ENCODE assay signal across 1 cellular context in the genomic region with DNA sequence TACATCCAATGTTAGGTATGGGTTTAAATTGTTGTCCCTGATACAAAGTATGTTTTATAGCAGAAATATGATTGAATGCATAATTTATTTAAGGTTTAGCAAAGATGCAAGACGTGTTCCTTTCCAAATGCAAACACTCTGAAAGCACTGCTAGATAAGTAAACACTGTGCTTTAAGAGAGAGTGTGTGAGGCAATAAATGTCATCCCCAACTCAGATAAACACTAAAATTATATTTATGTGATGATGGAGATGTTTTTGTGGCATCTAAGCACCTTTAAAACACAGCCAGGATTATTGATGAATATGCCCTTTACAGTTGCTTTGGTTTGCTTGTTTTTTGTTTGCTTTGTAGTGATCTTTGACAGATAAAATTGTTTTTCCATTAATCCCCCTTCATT.
A peak's percentile ranks its signal among the peaks of the same experiment; 100 is the strongest.
TF ChIP-seq lines count a peak whose summit lies in the region.

No MANE protein-coding gene starts in this region.

TF ChIP-seq in HEK293, 187 proteins besides CTCF, POLR2A, EP300 and RAD21 (continued from another document and continues in another):
- TF ChIP-seq, protein P1, sequence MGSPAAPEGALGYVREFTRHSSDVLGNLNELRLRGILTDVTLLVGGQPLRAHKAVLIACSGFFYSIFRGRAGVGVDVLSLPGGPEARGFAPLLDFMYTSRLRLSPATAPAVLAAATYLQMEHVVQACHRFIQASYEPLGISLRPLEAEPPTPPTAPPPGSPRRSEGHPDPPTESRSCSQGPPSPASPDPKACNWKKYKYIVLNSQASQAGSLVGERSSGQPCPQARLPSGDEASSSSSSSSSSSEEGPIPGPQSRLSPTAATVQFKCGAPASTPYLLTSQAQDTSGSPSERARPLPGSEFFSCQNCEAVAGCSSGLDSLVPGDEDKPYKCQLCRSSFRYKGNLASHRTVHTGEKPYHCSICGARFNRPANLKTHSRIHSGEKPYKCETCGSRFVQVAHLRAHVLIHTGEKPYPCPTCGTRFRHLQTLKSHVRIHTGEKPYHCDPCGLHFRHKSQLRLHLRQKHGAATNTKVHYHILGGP (tag by site-specific recombination; IDR thresholded peaks at IDR 0.05), result peak; percentile 54
- TF ChIP-seq ZNF629 (tag by site-specific recombination; IDR thresholded peaks at IDR 0.05) (no peak), ZFP41 (tag by site-specific recombination; IDR thresholded peaks at IDR 0.05; ENCODE audit: borderline replicate concordance) (no peak), ZNF473 (tag by site-specific recombination; IDR thresholded peaks at IDR 0.05) (no peak), ZNF777 (tag by site-specific recombination; IDR thresholded peaks at IDR 0.05; ENCODE audit: borderline replicate concordance) (no peak), ZNF548 (tag by site-specific recombination; IDR thresholded peaks at IDR 0.05) (no peak), ZNF501 (tag by site-specific recombination; IDR thresholded peaks at IDR 0.05) (no peak), ZNF549 (tag by site-specific recombination; IDR thresholded peaks at IDR 0.05) (no peak), ZNF302 (tag by site-specific recombination; IDR thresholded peaks at IDR 0.05; ENCODE audit: low read depth) (no peak), ZNF274 (IDR thresholded peaks at IDR 0.05; ENCODE audit: low read length) (no peak), ZNF274 (tag by site-specific recombination; IDR thresholded peaks at IDR 0.05; ENCODE audit: borderline replicate concordance) (no peak), MZF1 (tag by site-specific recombination; IDR thresholded peaks at IDR 0.05; ENCODE audit: borderline replicate concordance) (peak; percentile 85; the same call in 1 of the 2 replicates), KLF16 (tag by site-specific recombination; IDR thresholded peaks at IDR 0.05) (no peak), IKZF3 (tag by site-specific recombination; IDR thresholded peaks at IDR 0.05) (0 out of 2 replicates have a peak, but pooled peaks have one; percentile 11), TRIM28 (IDR thresholded peaks at IDR 0.05; ENCODE audit: borderline replicate concordance, low read length) (peak; percentile 79), KLF7 (tag by site-specific recombination; IDR thresholded peaks at IDR 0.05; ENCODE audit: borderline replicate concordance) (no peak), ZNF560 (tag by site-specific recombination; IDR thresholded peaks at IDR 0.05; ENCODE audit: borderline replicate concordance) (no peak), ZNF426 (tag by site-specific recombination; IDR thresholded peaks at IDR 0.05) (no peak), ZNF596 (tag by site-specific recombination; IDR thresholded peaks at IDR 0.05) (no peak), ZNF391 (tag by site-specific recombination; IDR thresholded peaks at IDR 0.05; ENCODE audit: borderline replicate concordance, low read depth) (no peak), ZNF341 (tag by site-specific recombination; IDR thresholded peaks at IDR 0.05; ENCODE audit: low read depth) (no peak), ZNF155 (tag by site-specific recombination; IDR thresholded peaks at IDR 0.05) (no peak), ZNF16 (tag by site-specific recombination; IDR thresholded peaks at IDR 0.05; ENCODE audit: low read depth) (no peak), ZNF416 (tag by site-specific recombination; IDR thresholded peaks at IDR 0.05) (no peak), ZNF354C (tag by site-specific recombination; IDR thresholded peaks at IDR 0.05; ENCODE audit: borderline replicate concordance, low read depth) (no peak), SP2 (tag by site-specific recombination; IDR thresholded peaks at IDR 0.05) (no peak), ZNF184 (tag by site-specific recombination; IDR thresholded peaks at IDR 0.05) (no peak), ZNF623 (tag by site-specific recombination; IDR thresholded peaks at IDR 0.05) (no peak), ZNF2 (tag by site-specific recombination; IDR thresholded peaks at IDR 0.05) (no peak), TCF7L2 (IDR thresholded peaks at IDR 0.05; ENCODE audit: borderline replicate concordance, low read depth, low read length) (peak; percentile 78), YY1 (tag by site-specific recombination; IDR thresholded peaks at IDR 0.05) (no peak), ZNF600 (tag by site-specific recombination; IDR thresholded peaks at IDR 0.05) (no peak), ZNF132 (tag by site-specific recombination; IDR thresholded peaks at IDR 0.05; ENCODE audit: borderline replicate concordance) (no peak), KLF10 (tag by site-specific recombination; IDR thresholded peaks at IDR 0.05) (no peak), ZNF514 (tag by site-specific recombination; IDR thresholded peaks at IDR 0.05) (no peak), ZSCAN30 (tag by site-specific recombination; IDR thresholded peaks at IDR 0.05) (no peak)
- TF ChIP-seq, protein P2, sequence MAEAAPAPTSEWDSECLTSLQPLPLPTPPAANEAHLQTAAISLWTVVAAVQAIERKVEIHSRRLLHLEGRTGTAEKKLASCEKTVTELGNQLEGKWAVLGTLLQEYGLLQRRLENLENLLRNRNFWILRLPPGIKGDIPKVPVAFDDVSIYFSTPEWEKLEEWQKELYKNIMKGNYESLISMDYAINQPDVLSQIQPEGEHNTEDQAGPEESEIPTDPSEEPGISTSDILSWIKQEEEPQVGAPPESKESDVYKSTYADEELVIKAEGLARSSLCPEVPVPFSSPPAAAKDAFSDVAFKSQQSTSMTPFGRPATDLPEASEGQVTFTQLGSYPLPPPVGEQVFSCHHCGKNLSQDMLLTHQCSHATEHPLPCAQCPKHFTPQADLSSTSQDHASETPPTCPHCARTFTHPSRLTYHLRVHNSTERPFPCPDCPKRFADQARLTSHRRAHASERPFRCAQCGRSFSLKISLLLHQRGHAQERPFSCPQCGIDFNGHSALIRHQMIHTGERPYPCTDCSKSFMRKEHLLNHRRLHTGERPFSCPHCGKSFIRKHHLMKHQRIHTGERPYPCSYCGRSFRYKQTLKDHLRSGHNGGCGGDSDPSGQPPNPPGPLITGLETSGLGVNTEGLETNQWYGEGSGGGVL (tag by site-specific recombination; IDR thresholded peaks at IDR 0.05), result no peak
- TF ChIP-seq, protein P3, sequence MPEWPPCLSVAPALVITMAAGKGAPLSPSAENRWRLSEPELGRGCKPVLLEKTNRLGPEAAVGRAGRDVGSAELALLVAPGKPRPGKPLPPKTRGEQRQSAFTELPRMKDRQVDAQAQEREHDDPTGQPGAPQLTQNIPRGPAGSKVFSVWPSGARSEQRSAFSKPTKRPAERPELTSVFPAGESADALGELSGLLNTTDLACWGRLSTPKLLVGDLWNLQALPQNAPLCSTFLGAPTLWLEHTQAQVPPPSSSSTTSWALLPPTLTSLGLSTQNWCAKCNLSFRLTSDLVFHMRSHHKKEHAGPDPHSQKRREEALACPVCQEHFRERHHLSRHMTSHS (tag by site-specific recombination; IDR thresholded peaks at IDR 0.05), result no peak
- TF ChIP-seq, protein P4, sequence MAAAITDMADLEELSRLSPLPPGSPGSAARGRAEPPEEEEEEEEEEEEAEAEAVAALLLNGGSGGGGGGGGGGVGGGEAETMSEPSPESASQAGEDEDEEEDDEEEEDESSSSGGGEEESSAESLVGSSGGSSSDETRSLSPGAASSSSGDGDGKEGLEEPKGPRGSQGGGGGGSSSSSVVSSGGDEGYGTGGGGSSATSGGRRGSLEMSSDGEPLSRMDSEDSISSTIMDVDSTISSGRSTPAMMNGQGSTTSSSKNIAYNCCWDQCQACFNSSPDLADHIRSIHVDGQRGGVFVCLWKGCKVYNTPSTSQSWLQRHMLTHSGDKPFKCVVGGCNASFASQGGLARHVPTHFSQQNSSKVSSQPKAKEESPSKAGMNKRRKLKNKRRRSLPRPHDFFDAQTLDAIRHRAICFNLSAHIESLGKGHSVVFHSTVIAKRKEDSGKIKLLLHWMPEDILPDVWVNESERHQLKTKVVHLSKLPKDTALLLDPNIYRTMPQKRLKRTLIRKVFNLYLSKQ (tag by site-specific recombination; IDR thresholded peaks at IDR 0.05; ENCODE audit: borderline replicate concordance), result no peak
- TF ChIP-seq, protein P5, sequence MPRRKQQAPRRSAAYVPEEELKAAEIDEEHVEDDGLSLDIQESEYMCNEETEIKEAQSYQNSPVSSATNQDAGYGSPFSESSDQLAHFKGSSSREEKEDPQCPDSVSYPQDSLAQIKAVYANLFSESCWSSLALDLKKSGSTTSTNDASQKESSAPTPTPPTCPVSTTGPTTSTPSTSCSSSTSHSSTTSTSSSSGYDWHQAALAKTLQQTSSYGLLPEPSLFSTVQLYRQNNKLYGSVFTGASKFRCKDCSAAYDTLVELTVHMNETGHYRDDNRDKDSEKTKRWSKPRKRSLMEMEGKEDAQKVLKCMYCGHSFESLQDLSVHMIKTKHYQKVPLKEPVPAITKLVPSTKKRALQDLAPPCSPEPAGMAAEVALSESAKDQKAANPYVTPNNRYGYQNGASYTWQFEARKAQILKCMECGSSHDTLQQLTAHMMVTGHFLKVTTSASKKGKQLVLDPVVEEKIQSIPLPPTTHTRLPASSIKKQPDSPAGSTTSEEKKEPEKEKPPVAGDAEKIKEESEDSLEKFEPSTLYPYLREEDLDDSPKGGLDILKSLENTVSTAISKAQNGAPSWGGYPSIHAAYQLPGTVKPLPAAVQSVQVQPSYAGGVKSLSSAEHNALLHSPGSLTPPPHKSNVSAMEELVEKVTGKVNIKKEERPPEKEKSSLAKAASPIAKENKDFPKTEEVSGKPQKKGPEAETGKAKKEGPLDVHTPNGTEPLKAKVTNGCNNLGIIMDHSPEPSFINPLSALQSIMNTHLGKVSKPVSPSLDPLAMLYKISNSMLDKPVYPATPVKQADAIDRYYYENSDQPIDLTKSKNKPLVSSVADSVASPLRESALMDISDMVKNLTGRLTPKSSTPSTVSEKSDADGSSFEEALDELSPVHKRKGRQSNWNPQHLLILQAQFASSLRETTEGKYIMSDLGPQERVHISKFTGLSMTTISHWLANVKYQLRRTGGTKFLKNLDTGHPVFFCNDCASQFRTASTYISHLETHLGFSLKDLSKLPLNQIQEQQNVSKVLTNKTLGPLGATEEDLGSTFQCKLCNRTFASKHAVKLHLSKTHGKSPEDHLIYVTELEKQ (tag by site-specific recombination; IDR thresholded peaks at IDR 0.05; ENCODE audit: borderline replicate concordance), result no peak
- TF ChIP-seq, protein P6, sequence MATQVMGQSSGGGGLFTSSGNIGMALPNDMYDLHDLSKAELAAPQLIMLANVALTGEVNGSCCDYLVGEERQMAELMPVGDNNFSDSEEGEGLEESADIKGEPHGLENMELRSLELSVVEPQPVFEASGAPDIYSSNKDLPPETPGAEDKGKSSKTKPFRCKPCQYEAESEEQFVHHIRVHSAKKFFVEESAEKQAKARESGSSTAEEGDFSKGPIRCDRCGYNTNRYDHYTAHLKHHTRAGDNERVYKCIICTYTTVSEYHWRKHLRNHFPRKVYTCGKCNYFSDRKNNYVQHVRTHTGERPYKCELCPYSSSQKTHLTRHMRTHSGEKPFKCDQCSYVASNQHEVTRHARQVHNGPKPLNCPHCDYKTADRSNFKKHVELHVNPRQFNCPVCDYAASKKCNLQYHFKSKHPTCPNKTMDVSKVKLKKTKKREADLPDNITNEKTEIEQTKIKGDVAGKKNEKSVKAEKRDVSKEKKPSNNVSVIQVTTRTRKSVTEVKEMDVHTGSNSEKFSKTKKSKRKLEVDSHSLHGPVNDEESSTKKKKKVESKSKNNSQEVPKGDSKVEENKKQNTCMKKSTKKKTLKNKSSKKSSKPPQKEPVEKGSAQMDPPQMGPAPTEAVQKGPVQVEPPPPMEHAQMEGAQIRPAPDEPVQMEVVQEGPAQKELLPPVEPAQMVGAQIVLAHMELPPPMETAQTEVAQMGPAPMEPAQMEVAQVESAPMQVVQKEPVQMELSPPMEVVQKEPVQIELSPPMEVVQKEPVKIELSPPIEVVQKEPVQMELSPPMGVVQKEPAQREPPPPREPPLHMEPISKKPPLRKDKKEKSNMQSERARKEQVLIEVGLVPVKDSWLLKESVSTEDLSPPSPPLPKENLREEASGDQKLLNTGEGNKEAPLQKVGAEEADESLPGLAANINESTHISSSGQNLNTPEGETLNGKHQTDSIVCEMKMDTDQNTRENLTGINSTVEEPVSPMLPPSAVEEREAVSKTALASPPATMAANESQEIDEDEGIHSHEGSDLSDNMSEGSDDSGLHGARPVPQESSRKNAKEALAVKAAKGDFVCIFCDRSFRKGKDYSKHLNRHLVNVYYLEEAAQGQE (tag by site-specific recombination; IDR thresholded peaks at IDR 0.05), result no peak
- TF ChIP-seq, protein P7, sequence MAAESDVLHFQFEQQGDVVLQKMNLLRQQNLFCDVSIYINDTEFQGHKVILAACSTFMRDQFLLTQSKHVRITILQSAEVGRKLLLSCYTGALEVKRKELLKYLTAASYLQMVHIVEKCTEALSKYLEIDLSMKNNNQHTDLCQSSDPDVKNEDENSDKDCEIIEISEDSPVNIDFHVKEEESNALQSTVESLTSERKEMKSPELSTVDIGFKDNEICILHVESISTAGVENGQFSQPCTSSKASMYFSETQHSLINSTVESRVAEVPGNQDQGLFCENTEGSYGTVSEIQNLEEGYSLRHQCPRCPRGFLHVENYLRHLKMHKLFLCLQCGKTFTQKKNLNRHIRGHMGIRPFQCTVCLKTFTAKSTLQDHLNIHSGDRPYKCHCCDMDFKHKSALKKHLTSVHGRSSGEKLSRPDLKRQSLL (tag by site-specific recombination; IDR thresholded peaks at IDR 0.05), result no peak
- TF ChIP-seq, protein P8, sequence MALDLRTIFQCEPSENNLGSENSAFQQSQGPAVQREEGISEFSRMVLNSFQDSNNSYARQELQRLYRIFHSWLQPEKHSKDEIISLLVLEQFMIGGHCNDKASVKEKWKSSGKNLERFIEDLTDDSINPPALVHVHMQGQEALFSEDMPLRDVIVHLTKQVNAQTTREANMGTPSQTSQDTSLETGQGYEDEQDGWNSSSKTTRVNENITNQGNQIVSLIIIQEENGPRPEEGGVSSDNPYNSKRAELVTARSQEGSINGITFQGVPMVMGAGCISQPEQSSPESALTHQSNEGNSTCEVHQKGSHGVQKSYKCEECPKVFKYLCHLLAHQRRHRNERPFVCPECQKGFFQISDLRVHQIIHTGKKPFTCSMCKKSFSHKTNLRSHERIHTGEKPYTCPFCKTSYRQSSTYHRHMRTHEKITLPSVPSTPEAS (tag by site-specific recombination; IDR thresholded peaks at IDR 0.05), result no peak
- TF ChIP-seq, protein P9, sequence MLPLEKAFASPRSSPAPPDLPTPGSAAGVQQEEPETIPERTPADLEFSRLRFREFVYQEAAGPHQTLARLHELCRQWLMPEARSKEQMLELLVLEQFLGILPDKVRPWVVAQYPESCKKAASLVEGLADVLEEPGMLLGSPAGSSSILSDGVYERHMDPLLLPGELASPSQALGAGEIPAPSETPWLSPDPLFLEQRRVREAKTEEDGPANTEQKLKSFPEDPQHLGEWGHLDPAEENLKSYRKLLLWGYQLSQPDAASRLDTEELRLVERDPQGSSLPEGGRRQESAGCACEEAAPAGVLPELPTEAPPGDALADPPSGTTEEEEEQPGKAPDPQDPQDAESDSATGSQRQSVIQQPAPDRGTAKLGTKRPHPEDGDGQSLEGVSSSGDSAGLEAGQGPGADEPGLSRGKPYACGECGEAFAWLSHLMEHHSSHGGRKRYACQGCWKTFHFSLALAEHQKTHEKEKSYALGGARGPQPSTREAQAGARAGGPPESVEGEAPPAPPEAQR (tag by site-specific recombination; IDR thresholded peaks at IDR 0.05), result no peak
- TF ChIP-seq, protein P10, sequence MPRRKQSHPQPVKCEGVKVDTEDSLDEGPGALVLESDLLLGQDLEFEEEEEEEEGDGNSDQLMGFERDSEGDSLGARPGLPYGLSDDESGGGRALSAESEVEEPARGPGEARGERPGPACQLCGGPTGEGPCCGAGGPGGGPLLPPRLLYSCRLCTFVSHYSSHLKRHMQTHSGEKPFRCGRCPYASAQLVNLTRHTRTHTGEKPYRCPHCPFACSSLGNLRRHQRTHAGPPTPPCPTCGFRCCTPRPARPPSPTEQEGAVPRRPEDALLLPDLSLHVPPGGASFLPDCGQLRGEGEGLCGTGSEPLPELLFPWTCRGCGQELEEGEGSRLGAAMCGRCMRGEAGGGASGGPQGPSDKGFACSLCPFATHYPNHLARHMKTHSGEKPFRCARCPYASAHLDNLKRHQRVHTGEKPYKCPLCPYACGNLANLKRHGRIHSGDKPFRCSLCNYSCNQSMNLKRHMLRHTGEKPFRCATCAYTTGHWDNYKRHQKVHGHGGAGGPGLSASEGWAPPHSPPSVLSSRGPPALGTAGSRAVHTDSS (tag by site-specific recombination; IDR thresholded peaks at IDR 0.05), result no peak
